Comparison of ENCODE assay signal across 26 cellular contexts in the genomic region with DNA sequence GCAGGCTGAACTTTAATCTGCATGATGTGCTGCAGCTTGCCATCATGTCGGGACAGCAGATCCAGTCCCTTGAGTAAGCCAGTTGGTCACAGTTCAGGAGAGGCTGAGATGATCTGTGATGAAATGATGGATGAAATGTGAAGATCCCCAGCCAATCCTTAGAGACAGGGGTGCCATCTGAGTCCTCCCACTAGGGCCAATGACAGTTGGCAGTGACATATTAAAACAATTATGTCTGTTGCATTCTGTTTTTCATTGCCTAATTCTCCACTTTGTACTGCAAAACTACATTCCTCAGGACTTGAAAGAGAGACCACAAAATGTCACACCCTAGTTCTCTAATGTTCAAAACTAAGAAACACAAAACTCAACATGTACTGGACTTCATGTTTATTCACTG.
DNase-seq lines count a peak whose midpoint lies in the region; ATAC-seq and TF ChIP-seq lines count a peak whose summit lies in the region.
"Had no signal": no experiment of that assay in that cellular context is flagged by ENCODE, and none has a peak within 500 bp of the region (broad histone marks: within the 10 kb centered on the region; RNA-seq: fewer than 3 reads in every experiment).

No MANE protein-coding gene starts in this region.

- no peaks in the 10 kb centered on the region for H3K36me3 Mint-ChIP-seq in activated T-cell treated with anti-CD3 and anti-CD28 coated beads, Interleukin-2, amount 50 U/mL, for 72 hours (ENCODE audit: insufficient read depth in 2 of 2)
- H3K36me3 Mint-ChIP-seq: naive thymus-derived CD8-positive, alpha-beta T cell had no signal

- no peak overlapping the region for H2BK5ac ChIP-seq in neuronal stem cell (ENCODE audit: low read length)

- no peak overlapping the region for H4K91ac ChIP-seq in neuronal stem cell (ENCODE audit: low read depth, low read length, poor library complexity)

- H3K18ac ChIP-seq in neuronal stem cell (ENCODE audit: low read length), result no peak overlapping the region

- intact Hi-C loops in Panc1 (cut with micrococcal nuclease; ENCODE audit: unreplicated experiment), result loop anchor here (10.0 kb wide), 1 partner anchor 178 kb away; no protein-coding TSS in a partner anchor

- no peaks in the 10 kb centered on the region for H3K4me1 Mint-ChIP-seq in activated T-cell treated with anti-CD3 and anti-CD28 coated beads, Interleukin-2, amount 50 U/mL, for 72 hours (ENCODE audit: low read depth)

- in situ Hi-C loops in Panc1 (cut with HindIII; ENCODE audit: low pct_unique_long_range_greater_than_20kb, low sequenced_read_pairs), result no loop called here

- H2AK5ac ChIP-seq in neuronal stem cell (ENCODE audit: low read depth, low read length), result no peak overlapping the region

- POLR2A ChIA-PET in Panc1 (lab: Charles Lee), result no interaction called here

- H2BK15ac ChIP-seq in neuronal stem cell (ENCODE audit: low read length), result no peak overlapping the region

- no CpG with 5 or more reads among the region's 1 CpG for WGBS in neuronal stem cell (ENCODE audit: extremely low coverage in 2 of 2, insufficient read length in 2 of 2, insufficient replicate concordance in 1 of 2), 2 donors

- no peaks in the 10 kb centered on the region for H4K20me1 ChIP-seq in osteoblast (ENCODE audit: insufficient read depth, low read length)

- H3K4me3 ChIP-seq in Panc1 (ENCODE audit: low read depth in 2 of 2, low read length in 2 of 2) (no peak overlapping the region), choroid plexus epithelial cell (ENCODE audit: low read depth, low read length) (no peak overlapping the region), osteoblast (ENCODE audit: insufficient read depth, low read length) (no peak overlapping the region), neuronal stem cell (ENCODE audit: low read length in 2 of 2) (no peak overlapping the region)
- H3K4me3 ChIP-seq: HAP-1, thoracic aorta, vagina had no signal

- DNase-seq in EH (ENCODE audit: low read depth) (peak; percentile 57), Panc1 (ENCODE audit: low read depth, low spot score) (no peak), choroid plexus epithelial cell (ENCODE audit: low read depth) (peak; percentile 51), osteoblast (ENCODE audit: insufficient read length, low spot score, missing footprints) (no peak), GM19240 (ENCODE audit: insufficient read length, low spot score) (no peak), neuronal stem cell (ENCODE audit: low spot score) (no peak)
- no peak for DNase-seq in activated T-cell treated with anti-CD3 and anti-CD28 coated beads, Interleukin-2, amount 50 U/mL, for 72 hours
- DNase-seq: ACHN; activated CD4-positive, alpha-beta T cell treated with anti-CD3 and anti-CD28 coated beads for 1 hour; activated gamma-delta T cell treated with Interleukin-2 at 50 U/mL for 16 hours; C1 segment of cervical spinal cord; Caco-2; dermis blood vessel endothelial cell; DMS79; naive thymus-derived CD8-positive, alpha-beta T cell; NCI-H1417; NCI-H2081 treated with DMSO at 0.1 percent for 48 hours; NCI-H774; retina; stimulated activated CD4-positive, alpha-beta T cell treated with anti-CD3 and anti-CD28 coated beads, Interleukin-12 subunit alpha, Interleukin-12 subunit beta, amount 100 ng/mL, for 4 hours; stimulated activated naive CD4-positive, alpha-beta T cell treated with Interleukin-2 at 50 U/mL for 16 hours had no signal

- H3K27me3 ChIP-seq in Panc1 (ENCODE audit: control insufficient read depth, insufficient read depth, low read length) (no peaks in the 10 kb centered on the region), osteoblast (ENCODE audit: insufficient read depth, low read length) (no peaks in the 10 kb centered on the region), neuronal stem cell (ENCODE audit: control insufficient read depth in 3 of 3, insufficient read depth in 3 of 3, low read depth in 1 of 3, low read length in 3 of 3) (no peaks in the 10 kb centered on the region)
- H3K27me3 ChIP-seq: vagina had no signal

- peaks cover 3% of the 10 kb centered on the region; the same call in 1 of the 2 replicates for H3K9me3 ChIP-seq in Panc1 (ENCODE audit: control insufficient read depth, insufficient read depth, low read depth, low read length)
- no peaks in the 10 kb centered on the region for H3K9me3 ChIP-seq in osteoblast (ENCODE audit: low read depth, low read length)
- H3K9me3 ChIP-seq in neuronal stem cell (replicated peaks in 1 of 2; ENCODE audit: control insufficient read depth in 2 of 2, insufficient read depth in 1 of 2, low read depth in 1 of 2, low read length in 2 of 2), result no peaks in the 10 kb centered on the region
- H3K9me3 ChIP-seq: Caco-2, thoracic aorta, vagina had no signal

- H3K27ac Mint-ChIP-seq in activated T-cell treated with anti-CD3 and anti-CD28 coated beads, Interleukin-2, amount 50 U/mL, for 72 hours, result no peak overlapping the region
- H3K27ac Mint-ChIP-seq: naive thymus-derived CD8-positive, alpha-beta T cell had no signal

- CTCF ChIA-PET in Panc1 (lab: Charles Lee), result no interaction called here

- no peak for ATAC-seq in Panc1
- ATAC-seq in activated T-cell treated with anti-CD3 and anti-CD28 coated beads, Interleukin-2, amount 50 U/mL, for 72 hours (replicated peaks in 1 of 2), result no peak
- no peak for ATAC-seq in HG02852 (IDR thresholded peaks at IDR 0.05; ENCODE audit: unreplicated experiment)
- ATAC-seq: left lobe of liver; naive thymus-derived CD8-positive, alpha-beta T cell had no signal

- H3K14ac ChIP-seq in neuronal stem cell (ENCODE audit: low read length), result no peak overlapping the region

- no peak overlapping the region for H3K4me3 Mint-ChIP-seq in activated T-cell treated with anti-CD3 and anti-CD28 coated beads, Interleukin-2, amount 50 U/mL, for 72 hours
- H3K4me3 Mint-ChIP-seq: naive thymus-derived CD8-positive, alpha-beta T cell had no signal

- H3K9me3 Mint-ChIP-seq in activated T-cell treated with anti-CD3 and anti-CD28 coated beads, Interleukin-2, amount 50 U/mL, for 72 hours, result no peaks in the 10 kb centered on the region
- H3K9me3 Mint-ChIP-seq: naive thymus-derived CD8-positive, alpha-beta T cell had no signal

- TF ChIP-seq CTCF in Panc1 (IDR thresholded peaks at IDR 0.05), result no peak
- TF ChIP-seq CTCF in choroid plexus epithelial cell (conservative IDR thresholded peaks at IDR 0.05; ENCODE audit: low read depth, low read length), result no peak
- TF ChIP-seq CTCF in osteoblast (IDR thresholded peaks at IDR 0.05; ENCODE audit: extremely low read depth, low read depth, low read length), result no peak

- H3K27ac ChIP-seq in Panc1 (ENCODE audit: low read length), result peak overlapping the region; percentile 78
- no peak overlapping the region for H3K27ac ChIP-seq in osteoblast (ENCODE audit: low read depth, low read length)
- no peak overlapping the region for H3K27ac ChIP-seq in neuronal stem cell (replicated peaks; ENCODE audit: low read length)
- H3K27ac ChIP-seq: thoracic aorta, vagina had no signal

- no peak overlapping the region for H3K23ac ChIP-seq in neuronal stem cell (ENCODE audit: low read depth, low read length, poor library complexity)

- BruUV-seq in Panc1 (replicated peaks; lab: Mats Ljungman, UMichigan), result no TSS peak

- no peak overlapping the region for H3K9ac ChIP-seq in neuronal stem cell (ENCODE audit: low read depth, low read length, poor library complexity)

- no peak overlapping the region for H3K4me2 ChIP-seq in osteoblast (ENCODE audit: insufficient read depth, low read length)
- no peak overlapping the region for H3K4me2 ChIP-seq in neuronal stem cell (ENCODE audit: insufficient read depth, low read length, poor library complexity, severe bottlenecking)

- peaks cover 13% of the 10 kb centered on the region for H3K27me3 Mint-ChIP-seq in activated T-cell treated with anti-CD3 and anti-CD28 coated beads, Interleukin-2, amount 50 U/mL, for 72 hours (ENCODE audit: low read depth)

- H3K79me2 ChIP-seq in osteoblast (ENCODE audit: insufficient read depth, low read length), result no peaks in the 10 kb centered on the region

- no peak overlapping the region for H3K4ac ChIP-seq in neuronal stem cell (ENCODE audit: low read length)

- no peaks in the 10 kb centered on the region for H3K4me1 ChIP-seq in Panc1 (ENCODE audit: control insufficient read depth, insufficient read depth, low read length)
- H3K4me1 ChIP-seq in osteoblast (ENCODE audit: insufficient read depth, low read length), result peaks cover 37% of the 10 kb centered on the region
- H3K4me1 ChIP-seq in neuronal stem cell (ENCODE audit: control insufficient read depth in 2 of 2, insufficient read depth in 1 of 2, low read depth in 1 of 2, low read length in 2 of 2), result no peaks in the 10 kb centered on the region
- H3K4me1 ChIP-seq: HAP-1, vagina had no signal

- H2AFZ ChIP-seq in osteoblast (ENCODE audit: low read length), result peak overlapping the region; percentile 33
- H2AFZ ChIP-seq in neuronal stem cell (ENCODE audit: low read length), result no peak overlapping the region

- no peak overlapping the region for H2BK12ac ChIP-seq in neuronal stem cell (ENCODE audit: low read length)

- H4K8ac ChIP-seq in neuronal stem cell (ENCODE audit: low read depth, low read length), result no peak overlapping the region

- H3K79me1 ChIP-seq in neuronal stem cell (ENCODE audit: low read depth, low read length), result no peaks in the 10 kb centered on the region

- no peaks in the 10 kb centered on the region for H3K36me3 ChIP-seq in Panc1 (ENCODE audit: control insufficient read depth, insufficient read depth, low read length)
- no peaks in the 10 kb centered on the region for H3K36me3 ChIP-seq in osteoblast (ENCODE audit: insufficient read depth, low read length)
- no peaks in the 10 kb centered on the region for H3K36me3 ChIP-seq in neuronal stem cell (replicated peaks in 1 of 2; ENCODE audit: control insufficient read depth in 2 of 2, insufficient read depth in 2 of 2, low read length in 2 of 2)
- H3K36me3 ChIP-seq: HAP-1, thoracic aorta, vagina had no signal

- no peak overlapping the region for H2BK120ac ChIP-seq in neuronal stem cell (ENCODE audit: low read depth, low read length)

Comparison
In these comparisons a context has a peak if more than half of its experiments do, and no peak if none do; other contexts are left out.
1. DNase-seq: peak in EH (single experiment) and choroid plexus epithelial cell (single experiment); none in Panc1 (single experiment), osteoblast (single experiment), activated T-cell treated with anti-CD3 and anti-CD28 coated beads, Interleukin-2, amount 50 U/mL, for 72 hours (0 of 2), GM19240 (single experiment) and neuronal stem cell (single experiment).